18 cellular contexts compared by ENCODE assay signal in genomic region chr21:40667964-40668363, GRCh38.
DNase-seq lines count a peak whose midpoint lies in the region; ATAC-seq, FAIRE-seq and TF ChIP-seq lines count a peak whose summit lies in the region.
"Had no signal": no experiment of that assay in that cellular context is flagged by ENCODE, and none has a peak within 500 bp of the region (broad histone marks: within the 10 kb centered on the region; RNA-seq: fewer than 3 reads in every experiment).

No MANE protein-coding gene starts in this region.

- FAIRE-seq in astrocyte (lab: Jason Lieb, UNC), result no peak
- FAIRE-seq: G401.6, GM12878, GM19239, H54 had no signal

- peaks cover 8% of the 10 kb centered on the region; the same call in 1 of the 2 replicates for H3K36me3 Mint-ChIP-seq in HFFc6 (ENCODE audit: low read depth)
- H3K36me3 Mint-ChIP-seq in astrocyte (ENCODE audit: low read depth, unreplicated experiment), result no peaks in the 10 kb centered on the region
- H3K36me3 Mint-ChIP-seq: CD4-positive, alpha-beta memory T cell had no signal

- H3K9me3 ChIP-seq in astrocyte (ENCODE audit: insufficient read depth, low read depth, low read length), result no peaks in the 10 kb centered on the region
- H3K9me3 ChIP-seq: HAP-1 had no signal

- H2AFZ ChIP-seq in astrocyte (ENCODE audit: low read depth, low read length), result no peak overlapping the region

- H3K9me3 Mint-ChIP-seq in HFFc6, result peaks cover 22% of the 10 kb centered on the region
- H3K9me3 Mint-ChIP-seq in astrocyte (ENCODE audit: unreplicated experiment), result peaks cover 8% of the 10 kb centered on the region

- DNase-seq in HFFc6 (peak; percentile 51), astrocyte (ENCODE audit: low read depth) (no peak), foreskin keratinocyte (peak in 1 of 2 donors; percentile 30), hippocampal formation (lab: John Stamatoyannopoulos, UW) (no peak), RWPE1 (ENCODE audit: low spot score) (no peak)
- DNase-seq: C1 segment of cervical spinal cord; Calu3; CD4-positive, alpha-beta memory T cell; COR-L47; DMS53; DMS79 treated with DMSO at 0.1 percent for 48 hours; GOT3 had no signal

- H3K79me2 ChIP-seq in astrocyte (ENCODE audit: insufficient read depth, low read length), result no peaks in the 10 kb centered on the region

- ATAC-seq in foreskin keratinocyte, result peak; percentile 71
- no peak for ATAC-seq in activated CD4-positive, CD25-positive, alpha-beta regulatory T cell treated with anti-CD3 and anti-CD28 coated beads, Interleukin-2, amount 50 U/mL, for 24 hours
- ATAC-seq: GM12878 had no signal

- H4K20me1 ChIP-seq in astrocyte (ENCODE audit: insufficient read depth, low read length), result no peaks in the 10 kb centered on the region

- H3K4me1 Mint-ChIP-seq in HFFc6 (ENCODE audit: low read depth) (peaks cover 50% of the 10 kb centered on the region), astrocyte (ENCODE audit: low read depth, unreplicated experiment) (peaks cover 9% of the 10 kb centered on the region)
- H3K4me1 Mint-ChIP-seq: CD4-positive, alpha-beta memory T cell had no signal

- no peak overlapping the region for H3K4me3 ChIP-seq in astrocyte (ENCODE audit: insufficient read depth, low read depth, low read length)
- H3K4me3 ChIP-seq: GM12878, HAP-1 had no signal

- no peaks in the 10 kb centered on the region for H3K36me3 ChIP-seq in astrocyte (ENCODE audit: insufficient read depth, low read length)
- H3K36me3 ChIP-seq: HAP-1 had no signal

- no peak for TF ChIP-seq CTCF in HFFc6 (IDR thresholded peaks at IDR 0.05)
- TF ChIP-seq CTCF in astrocyte (IDR thresholded peaks at IDR 0.05; ENCODE audit: insufficient read depth, low read depth, low read length), result no peak
- no peak for TF ChIP-seq CTCF in foreskin keratinocyte (conservative IDR thresholded peaks at IDR 0.05)
- TF ChIP-seq CTCF in RWPE1 (conservative IDR thresholded peaks at IDR 0.05; ENCODE audit: low read depth), result no peak

- H3K27me3 ChIP-seq in astrocyte (ENCODE audit: insufficient read depth, low read length) (no peaks in the 10 kb centered on the region), foreskin keratinocyte (no peaks in the 10 kb centered on the region)

- H3K4me3 Mint-ChIP-seq in HFFc6, result no peak overlapping the region
- H3K4me3 Mint-ChIP-seq in astrocyte (ENCODE audit: unreplicated experiment), result no peak overlapping the region
- H3K4me3 Mint-ChIP-seq: CD4-positive, alpha-beta memory T cell had no signal

- H3K4me1 ChIP-seq in astrocyte (ENCODE audit: insufficient read depth, low read length) (no peaks in the 10 kb centered on the region), foreskin keratinocyte (peaks cover 11% of the 10 kb centered on the region)
- H3K4me1 ChIP-seq: HAP-1 had no signal

- H3K27ac ChIP-seq in astrocyte (ENCODE audit: low read depth, low read length), result no peak overlapping the region
- no peak overlapping the region for H3K27ac ChIP-seq in foreskin keratinocyte
- no peak overlapping the region for H3K27ac ChIP-seq in RWPE1

- peaks cover 3% of the 10 kb centered on the region; the same call in 1 of the 2 replicates for H3K27me3 Mint-ChIP-seq in HFFc6 (ENCODE audit: insufficient read depth)
- no peaks in the 10 kb centered on the region for H3K27me3 Mint-ChIP-seq in astrocyte (ENCODE audit: low read depth, unreplicated experiment)
- H3K27me3 Mint-ChIP-seq: CD4-positive, alpha-beta memory T cell had no signal

- peak overlapping the region; percentile 65 for H3K27ac Mint-ChIP-seq in HFFc6
- peak overlapping the region; percentile 4 for H3K27ac Mint-ChIP-seq in astrocyte (ENCODE audit: unreplicated experiment)
- H3K27ac Mint-ChIP-seq: CD4-positive, alpha-beta memory T cell had no signal

- no peak overlapping the region for H3K4me2 ChIP-seq in astrocyte (ENCODE audit: low read length)

- POLR2A ChIA-PET in RWPE1 (lab: Yijun Ruan, JAX; ENCODE audit: low non-redundant PET), result no interaction called here

- CTCF ChIA-PET in RWPE1 (lab: Yijun Ruan, JAX), result no interaction called here

- H3K9ac ChIP-seq in astrocyte (ENCODE audit: low read length), result no peak overlapping the region
